ENCODE assay signal across 20 cellular contexts in the genomic region with DNA sequence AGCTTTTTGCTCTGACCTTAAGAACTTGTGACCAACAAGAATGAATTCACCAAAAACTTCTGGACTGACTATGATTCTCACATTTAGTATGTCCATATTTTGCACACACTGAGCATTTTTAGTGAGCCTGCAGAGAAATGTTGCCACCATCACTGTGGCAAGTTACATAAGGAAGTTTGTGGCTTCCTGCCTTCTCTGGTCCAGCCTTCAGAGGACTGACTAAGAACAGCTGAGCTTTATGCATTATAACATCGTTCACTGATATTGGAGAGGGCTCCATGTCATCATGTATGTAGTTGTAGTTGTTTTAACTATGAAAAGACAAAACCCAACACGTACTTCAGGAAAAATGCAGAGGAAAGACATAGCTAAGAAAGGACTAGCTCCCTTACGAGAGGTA.
DNase-seq lines count a peak whose midpoint lies in the region; ATAC-seq and TF ChIP-seq lines count a peak whose summit lies in the region.
"Had no signal": no experiment of that assay in that cellular context is flagged by ENCODE, and none has a peak within 500 bp of the region (broad histone marks: within the 10 kb centered on the region; RNA-seq: fewer than 3 reads in every experiment).

No MANE protein-coding gene starts in this region.

- peak; percentile 86 for ATAC-seq in activated naive CD8-positive, alpha-beta T cell treated with anti-CD3 and anti-CD28 coated beads, Interleukin-2, amount 10 ng/mL, durations not matched to agents 7 days and 5 days (ENCODE audit: low read depth)
- peak; percentile 56 for ATAC-seq in effector memory CD8-positive, alpha-beta T cell (replicated peaks)
- ATAC-seq in CD4-positive, alpha-beta T cell (ENCODE audit: poor library complexity), result no peak
- ATAC-seq: A549, HCT116 had no signal

- peaks cover 17% of the 10 kb centered on the region for H3K4me1 ChIP-seq in Loucy (ENCODE audit: insufficient read depth, low read length, poor library complexity, severe bottlenecking)
- no peaks in the 10 kb centered on the region for H3K4me1 ChIP-seq in neural progenitor cell
- H3K4me1 ChIP-seq: A549, BE2C had no signal

- no peaks in the 10 kb centered on the region for H3K36me3 ChIP-seq in Loucy (ENCODE audit: insufficient read depth, low read length)
- no peaks in the 10 kb centered on the region for H3K36me3 ChIP-seq in neural progenitor cell
- H3K36me3 ChIP-seq: BE2C had no signal

- H3K9me3 Mint-ChIP-seq in activated naive CD8-positive, alpha-beta T cell treated with anti-CD3 and anti-CD28 coated beads, Interleukin-2, amount 10 ng/mL, durations not matched to agents 7 days and 5 days, result peaks cover 1% of the 10 kb centered on the region
- H3K9me3 Mint-ChIP-seq in activated naive CD8-positive, alpha-beta T cell treated with anti-CD3 and anti-CD28 coated beads for 36 hours, result no peaks in the 10 kb centered on the region
- no peaks in the 10 kb centered on the region for H3K9me3 Mint-ChIP-seq in effector memory CD8-positive, alpha-beta T cell
- peaks cover under 1% of the 10 kb centered on the region for H3K9me3 Mint-ChIP-seq in neural progenitor cell
- H3K9me3 Mint-ChIP-seq in CD4-positive, alpha-beta T cell, result no peaks in the 10 kb centered on the region
- H3K9me3 Mint-ChIP-seq: CD4-positive, alpha-beta memory T cell had no signal

- H3K79me2 ChIP-seq in Loucy (ENCODE audit: insufficient read depth, low read length) (no peaks in the 10 kb centered on the region), neural progenitor cell (ENCODE audit: low read depth) (no peaks in the 10 kb centered on the region)

- H3K4me2 ChIP-seq in Loucy (ENCODE audit: low read depth, low read length, poor library complexity, severe bottlenecking) (peak overlapping the region; percentile 46), neural progenitor cell (no peak overlapping the region)
- H3K4me2 ChIP-seq: A549, SK-N-SH had no signal

- H3K27me3 Mint-ChIP-seq in activated naive CD8-positive, alpha-beta T cell treated with anti-CD3 and anti-CD28 coated beads, Interleukin-2, amount 10 ng/mL, durations not matched to agents 7 days and 5 days, result no peaks in the 10 kb centered on the region
- no peaks in the 10 kb centered on the region for H3K27me3 Mint-ChIP-seq in activated naive CD8-positive, alpha-beta T cell treated with anti-CD3 and anti-CD28 coated beads for 36 hours
- no peaks in the 10 kb centered on the region for H3K27me3 Mint-ChIP-seq in effector memory CD8-positive, alpha-beta T cell
- no peaks in the 10 kb centered on the region for H3K27me3 Mint-ChIP-seq in neural progenitor cell (ENCODE audit: insufficient read depth, low read depth)
- no peaks in the 10 kb centered on the region for H3K27me3 Mint-ChIP-seq in CD4-positive, alpha-beta T cell
- H3K27me3 Mint-ChIP-seq: CD4-positive, alpha-beta memory T cell had no signal

- peaks cover 2% of the 10 kb centered on the region for H3K36me3 Mint-ChIP-seq in activated naive CD8-positive, alpha-beta T cell treated with anti-CD3 and anti-CD28 coated beads, Interleukin-2, amount 10 ng/mL, durations not matched to agents 7 days and 5 days
- no peaks in the 10 kb centered on the region for H3K36me3 Mint-ChIP-seq in activated naive CD8-positive, alpha-beta T cell treated with anti-CD3 and anti-CD28 coated beads for 36 hours
- H3K36me3 Mint-ChIP-seq in effector memory CD8-positive, alpha-beta T cell (ENCODE audit: insufficient read depth), result no peaks in the 10 kb centered on the region
- no peaks in the 10 kb centered on the region for H3K36me3 Mint-ChIP-seq in neural progenitor cell
- no peaks in the 10 kb centered on the region for H3K36me3 Mint-ChIP-seq in CD4-positive, alpha-beta T cell (ENCODE audit: low read depth)
- H3K36me3 Mint-ChIP-seq: CD4-positive, alpha-beta memory T cell had no signal

- POLR2A ChIA-PET in activated naive CD8-positive, alpha-beta T cell treated with anti-CD3 and anti-CD28 coated beads, Interleukin-2, amount 10 ng/mL, durations not matched to agents 7 days and 5 days (lab: Charles Lee), result no interaction called here
- POLR2A ChIA-PET in CD4-positive, alpha-beta T cell (lab: Charles Lee), result no interaction called here

- H3K27ac ChIP-seq in neural progenitor cell, result no peak overlapping the region
- H3K27ac ChIP-seq in CD4-positive, alpha-beta T cell (ENCODE audit: low read depth, low read length), result no peak overlapping the region
- H3K27ac ChIP-seq: A549, RWPE1 had no signal

- peaks cover 20% of the 10 kb centered on the region for H3K4me1 Mint-ChIP-seq in activated naive CD8-positive, alpha-beta T cell treated with anti-CD3 and anti-CD28 coated beads, Interleukin-2, amount 10 ng/mL, durations not matched to agents 7 days and 5 days
- peaks cover 8% of the 10 kb centered on the region for H3K4me1 Mint-ChIP-seq in activated naive CD8-positive, alpha-beta T cell treated with anti-CD3 and anti-CD28 coated beads for 36 hours
- peaks cover 7 to 15% of the 10 kb centered on the region in 2 donors for H3K4me1 Mint-ChIP-seq in effector memory CD8-positive, alpha-beta T cell (ENCODE audit: low read depth in 2 of 2)
- no peaks in the 10 kb centered on the region for H3K4me1 Mint-ChIP-seq in neural progenitor cell
- H3K4me1 Mint-ChIP-seq in CD4-positive, alpha-beta T cell (ENCODE audit: low read depth), result peaks cover 10% of the 10 kb centered on the region

- peak overlapping the region; percentile 23 for H3K27ac Mint-ChIP-seq in activated naive CD8-positive, alpha-beta T cell treated with anti-CD3 and anti-CD28 coated beads, Interleukin-2, amount 10 ng/mL, durations not matched to agents 7 days and 5 days
- no peak overlapping the region for H3K27ac Mint-ChIP-seq in activated naive CD8-positive, alpha-beta T cell treated with anti-CD3 and anti-CD28 coated beads for 36 hours
- H3K27ac Mint-ChIP-seq in effector memory CD8-positive, alpha-beta T cell, result no peak overlapping the region
- no peak overlapping the region for H3K27ac Mint-ChIP-seq in neural progenitor cell
- H3K27ac Mint-ChIP-seq in CD4-positive, alpha-beta T cell, result no peak overlapping the region
- H3K27ac Mint-ChIP-seq: CD4-positive, alpha-beta memory T cell had no signal

- H3K4me3 Mint-ChIP-seq in activated naive CD8-positive, alpha-beta T cell treated with anti-CD3 and anti-CD28 coated beads, Interleukin-2, amount 10 ng/mL, durations not matched to agents 7 days and 5 days, result peak overlapping the region; percentile 43
- H3K4me3 Mint-ChIP-seq in activated naive CD8-positive, alpha-beta T cell treated with anti-CD3 and anti-CD28 coated beads for 36 hours, result no peak overlapping the region
- H3K4me3 Mint-ChIP-seq in effector memory CD8-positive, alpha-beta T cell, result peak overlapping the region; percentile 29 to 41
- no peak overlapping the region for H3K4me3 Mint-ChIP-seq in neural progenitor cell
- H3K4me3 Mint-ChIP-seq in CD4-positive, alpha-beta T cell, result no peak overlapping the region
- H3K4me3 Mint-ChIP-seq: CD4-positive, alpha-beta memory T cell had no signal

- no peaks in the 10 kb centered on the region for H3K9me2 ChIP-seq in Loucy (replicated peaks; ENCODE audit: low read depth, low read length)
- H3K9me2 ChIP-seq: SK-N-SH had no signal

- TF ChIP-seq CTCF in Loucy (conservative IDR thresholded peaks at IDR 0.05; ENCODE audit: low read length) (no peak), neural progenitor cell (IDR thresholded peaks at IDR 0.05) (no peak)
- no peak for TF ChIP-seq CTCF in CD4-positive, alpha-beta T cell (IDR thresholded peaks at IDR 0.05)

- H3K9ac ChIP-seq in Loucy (ENCODE audit: low read depth, low read length, poor library complexity, severe bottlenecking), result no peak overlapping the region
- H3K9ac ChIP-seq in neural progenitor cell, result no peak overlapping the region
- H3K9ac ChIP-seq: SK-N-SH had no signal

- no peak for DNase-seq in activated naive CD8-positive, alpha-beta T cell treated with anti-CD3 and anti-CD28 coated beads, Interleukin-2, amount 10 ng/mL, durations not matched to agents 7 days and 5 days
- no peak for DNase-seq in activated naive CD8-positive, alpha-beta T cell treated with anti-CD3 and anti-CD28 coated beads for 36 hours
- DNase-seq in effector memory CD8-positive, alpha-beta T cell, result no peak
- DNase-seq in neural progenitor cell (ENCODE audit: low spot score), result no peak
- DNase-seq in CD4-positive, alpha-beta T cell, result no peak
- no peak for DNase-seq in activated effector memory CD4-positive, alpha-beta T cell treated with anti-CD3 and anti-CD28 coated beads, Interleukin-2, amount 50 U/mL, for 16 hours
- DNase-seq: BE2C; CD4-positive, alpha-beta memory T cell; IMR-90; NCI-H1092 treated with DMSO at 0.1 percent for 48 hours; NCI-H146; NCI-H2029; NCI-H2227 treated with DMSO at 0.1 percent for 48 hours; NCI-H510A; SHP77 treated with DMSO at 0.1 percent for 48 hours; SK-N-SH had no signal

- no peaks in the 10 kb centered on the region for H3K27me3 ChIP-seq in Loucy (ENCODE audit: insufficient read depth, low read length, poor library complexity, severe bottlenecking)
- H3K27me3 ChIP-seq in neural progenitor cell, result no peaks in the 10 kb centered on the region
- no peaks in the 10 kb centered on the region for H3K27me3 ChIP-seq in CD4-positive, alpha-beta T cell (ENCODE audit: control insufficient read depth, insufficient read depth, low read length)
- H3K27me3 ChIP-seq: BE2C had no signal

- H3F3A ChIP-seq in Loucy (ENCODE audit: low read depth), result no peaks in the 10 kb centered on the region
- no peaks in the 10 kb centered on the region for H3F3A ChIP-seq in neural progenitor cell (ENCODE audit: low read depth)

- intact Hi-C loops in CD4-positive, alpha-beta T cell (cut with DNase I, micrococcal nuclease), result no loop called here

- no peaks in the 10 kb centered on the region for H3K9me3 ChIP-seq in Loucy (ENCODE audit: insufficient read depth, low read depth, low read length)
- H3K9me3 ChIP-seq in neural progenitor cell (ENCODE audit: low read depth), result no peaks in the 10 kb centered on the region
- no peaks in the 10 kb centered on the region for H3K9me3 ChIP-seq in CD4-positive, alpha-beta T cell (ENCODE audit: control insufficient read depth, low read length)
- H3K9me3 ChIP-seq: A549, BE2C, SK-N-SH had no signal

- no peaks in the 10 kb centered on the region for H4K20me1 ChIP-seq in Loucy (ENCODE audit: insufficient read depth, low read length, poor library complexity, severe bottlenecking)
- no peaks in the 10 kb centered on the region for H4K20me1 ChIP-seq in neural progenitor cell (ENCODE audit: low read depth)

- H2AFZ ChIP-seq in Loucy (ENCODE audit: low read length) (peak overlapping the region; percentile 20; the same call in 1 of the 2 replicates), neural progenitor cell (replicated peaks) (no peak overlapping the region)

- CTCF ChIA-PET in CD4-positive, alpha-beta T cell (lab: Charles Lee), result no interaction called here

- H3K4me3 ChIP-seq in Loucy (ENCODE audit: low read length, poor library complexity, severe bottlenecking) (peak overlapping the region; percentile 13), neural progenitor cell (no peak overlapping the region)
- H3K4me3 ChIP-seq: A549 had no signal

Comparison
In these comparisons a context has a peak if more than half of its experiments do, and no peak if none do; other contexts are left out.
1. H3K4me3 Mint-ChIP-seq: peak in activated naive CD8-positive, alpha-beta T cell treated with anti-CD3 and anti-CD28 coated beads, Interleukin-2, amount 10 ng/mL, durations not matched to agents 7 days and 5 days (single experiment) and effector memory CD8-positive, alpha-beta T cell (2 of 2); none in activated naive CD8-positive, alpha-beta T cell treated with anti-CD3 and anti-CD28 coated beads for 36 hours (single experiment), neural progenitor cell (single experiment) and CD4-positive, alpha-beta T cell (single experiment).